23 cellular contexts compared by ENCODE assay signal in genomic region chr1:234556245-234556943, GRCh38. TPM values are rescaled to one million over a fixed set of nuclear protein-coding genes. Genes with fewer than 3 reads are reported as not detected.
DNase-seq lines count a peak whose midpoint lies in the region; ATAC-seq, FAIRE-seq and TF ChIP-seq lines count a peak whose summit lies in the region.
"Had no signal": no experiment of that assay in that cellular context is flagged by ENCODE, and none has a peak within 500 bp of the region (broad histone marks: within the 10 kb centered on the region; RNA-seq: fewer than 3 reads in every experiment).

No MANE protein-coding gene starts in this region.

- no peak for TF ChIP-seq POLR2A in uterus (IDR thresholded peaks at IDR 0.05)
- no peak for TF ChIP-seq POLR2A in spleen (IDR thresholded peaks at IDR 0.05)

- TF ChIP-seq CTCF in coronary artery (IDR thresholded peaks at IDR 0.05) (no peak), uterus (IDR thresholded peaks at IDR 0.05) (no peak), spleen (IDR thresholded peaks at IDR 0.05 in 8 of 11, conservative IDR thresholded peaks at IDR 0.05 in 3 of 11) (no peak)

- H3K4me3 ChIP-seq in coronary artery (no peak overlapping the region), uterus (no peak overlapping the region), HAP-1 (no peak overlapping the region), spleen (no peak overlapping the region)

- H3K4me1 ChIP-seq in uterus: peaks cover 0 to 7% of the 10 kb centered on the region in 2 donors
- no peaks in the 10 kb centered on the region; the same call in 1 of the 2 replicates for H3K4me1 ChIP-seq in HAP-1
- peaks cover 0 to 21% (median 12%) of the 10 kb centered on the region in 6 donors for H3K4me1 ChIP-seq in spleen

- H3K9me3 ChIP-seq in uterus (no peaks in the 10 kb centered on the region), HAP-1 (no peaks in the 10 kb centered on the region), spleen (no peaks in the 10 kb centered on the region)

- no peak for ATAC-seq in left lobe of liver
- ATAC-seq: HCT116 had no signal

- no peak overlapping the region for H3K27ac ChIP-seq in coronary artery
- H3K27ac ChIP-seq in uterus: peak overlapping the region in 1 of 2 donors; percentile 13
- no peak overlapping the region for H3K27ac ChIP-seq in spleen
- H3K27ac ChIP-seq: 22Rv1, KMS-11 had no signal

- H3K27me3 ChIP-seq in uterus: no peaks in the 10 kb centered on the region
- H3K27me3 ChIP-seq in HAP-1 (ENCODE audit: low read depth): no peaks in the 10 kb centered on the region
- no peaks in the 10 kb centered on the region for H3K27me3 ChIP-seq in spleen (replicated peaks in 1 of 7)

- DNase-seq in activated effector memory CD4-positive, alpha-beta T cell treated with anti-CD3 and anti-CD28 coated beads, Interleukin-2, amount 50 U/mL, for 16 hours: peak; percentile 36
- no peak for DNase-seq in activated effector memory CD4-positive, alpha-beta T cell treated with Interleukin-2 at 50 U/mL for 16 hours
- DNase-seq in coronary artery (ENCODE audit: low spot score) (peak; percentile 41), left lobe of liver (ENCODE audit: low spot score) (peak; percentile 31), uterus (peak; percentile 3 to 9), urothelium cell line (ENCODE audit: low spot score) (no peak), HAP-1 (ENCODE audit: low spot score in 2 of 2) (no peak), spleen (no peak)
- DNase-seq: C1 segment of cervical spinal cord; Calu3; CD8-positive, alpha-beta memory T cell; DMS153; GOT3; NCI-H1105; NCI-H146; NCI-H2029; NCI-H2227 treated with DMSO at 0.1 percent for 48 hours; NCI-H510A; NCI-H748 treated with DMSO at 0.1 percent for 48 hours had no signal

- H3K36me3 ChIP-seq in uterus: no peaks in the 10 kb centered on the region
- no peaks in the 10 kb centered on the region for H3K36me3 ChIP-seq in HAP-1 (replicated peaks)
- no peaks in the 10 kb centered on the region for H3K36me3 ChIP-seq in spleen

- in situ Hi-C loops in HAP-1 (cut with MboI; ENCODE audit: low sequenced_read_pairs): no loop called here

- intact Hi-C loops in uterus (cut with DNase I; ENCODE audit: low total_unique reads) (no loop called here), spleen (cut with DNase I; ENCODE audit: low total_unique reads) (no loop called here)

- no peak for FAIRE-seq in urothelium cell line (lab: Jason Lieb, UNC)
- FAIRE-seq: GM12892 had no signal

- WGBS in spleen, 5 donors: 86 to 99% (median 96%) methylated on average over 4 of the region's 4 CpGs

RNA-seq across cellular contexts. Expression of gene IRF2BP2, which starts 53.6 kb away (rescaled TPM):
- 48.7 TPM for total RNA-seq in left lobe of liver
- total RNA-seq in uterus: 100 to 1,000 TPM in 3 of 4 donors, 10 to 100 TPM in 1; 56.8 to 182 (median 124) TPM
- total RNA-seq in spleen: 100 to 1,000 TPM in 1 of 7 donors, 10 to 100 TPM in 6; 57.2 to 109 (median 63.5) TPM
- polyA plus RNA-seq in spleen: 10 to 100 TPM; 39.1 to 55.5 (median 48.8) TPM

Comparison
In these comparisons a context has a peak if more than half of its experiments do, and no peak if none do; other contexts are left out.
1. DNase-seq: peak in activated effector memory CD4-positive, alpha-beta T cell treated with anti-CD3 and anti-CD28 coated beads, Interleukin-2, amount 50 U/mL, for 16 hours (single experiment), coronary artery (single experiment), left lobe of liver (single experiment) and uterus (2 of 2); none in activated effector memory CD4-positive, alpha-beta T cell treated with Interleukin-2 at 50 U/mL for 16 hours (single experiment), urothelium cell line (single experiment), HAP-1 (0 of 2) and spleen (single experiment).